Comparison of ENCODE assay signal across 1 cellular context in genomic region chr9:72871685-72872084, GRCh38.
TF ChIP-seq lines count a peak whose summit lies in the region.

No MANE protein-coding gene starts in this region.

TF ChIP-seq in H1, 55 proteins besides CTCF, POLR2A, EP300 and RAD21 (continued from another document):
- TF ChIP-seq BRCA1 (IDR thresholded peaks at IDR 0.05; ENCODE audit: low read depth, low read length): no peak
- no peak for TF ChIP-seq SIN3A (conservative IDR thresholded peaks at IDR 0.05 in 1 of 2, IDR thresholded peaks at IDR 0.05 in 1 of 2; ENCODE audit: low read depth in 1 of 2, low read length in 2 of 2)
- TF ChIP-seq FOSL1 (IDR thresholded peaks at IDR 0.05; ENCODE audit: insufficient read depth, low read depth, low read length): no peak
- no peak for TF ChIP-seq SAP30 (IDR thresholded peaks at IDR 0.05; ENCODE audit: insufficient read depth, insufficient replicate concordance, low read length)
- TF ChIP-seq TEAD4 (IDR thresholded peaks at IDR 0.05; ENCODE audit: low read depth, low read length): no peak
- TF ChIP-seq HDAC6 (IDR thresholded peaks at IDR 0.05; ENCODE audit: low read depth, low read length): no peak
- no peak for TF ChIP-seq ATF3 (IDR thresholded peaks at IDR 0.05; ENCODE audit: insufficient read depth, low read depth, low read length)
- TF ChIP-seq SP4 (IDR thresholded peaks at IDR 0.05; ENCODE audit: low read length): no peak
- TF ChIP-seq KDM1A (IDR thresholded peaks at IDR 0.05; ENCODE audit: borderline replicate concordance, low read length): no peak
- TF ChIP-seq GTF2F1 (IDR thresholded peaks at IDR 0.05; ENCODE audit: borderline replicate concordance, low read depth, low read length): no peak
- no peak for TF ChIP-seq SUZ12 (IDR thresholded peaks at IDR 0.05; ENCODE audit: low read length)
TF ChIP-seq in H1: peak in this region for 0.
